In the genomic region with DNA sequence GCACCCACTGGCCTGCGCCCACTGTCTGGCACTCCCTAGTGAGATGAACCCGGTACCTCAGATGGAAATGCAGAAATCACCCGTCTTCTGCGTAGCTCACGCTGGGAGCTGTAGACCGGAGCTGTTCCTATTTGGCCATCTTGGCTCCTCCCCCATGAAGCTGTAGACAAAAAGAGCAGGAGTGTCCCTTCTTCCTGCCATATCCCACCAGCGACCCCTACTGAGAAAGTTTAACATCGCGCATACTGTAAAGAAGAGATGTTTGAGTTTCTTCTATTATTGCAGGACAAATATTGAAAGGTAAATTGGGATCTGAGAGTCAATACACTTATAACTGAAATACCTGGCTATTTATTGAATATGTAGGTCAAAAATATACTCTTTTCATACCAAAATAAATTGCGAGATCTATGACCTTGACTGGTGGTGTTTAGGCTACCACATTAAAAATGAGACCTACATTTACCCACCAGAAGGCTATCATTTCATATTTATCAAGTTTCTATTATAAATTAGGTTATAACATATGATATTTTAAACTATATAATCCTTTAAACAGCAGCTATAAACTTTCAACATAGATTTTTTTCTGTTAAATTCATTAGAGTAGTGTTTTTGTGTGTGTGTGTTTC, we compare ENCODE assay signal across 8 cellular contexts.
DNase-seq lines count a peak whose midpoint lies in the region; ATAC-seq, FAIRE-seq and TF ChIP-seq lines count a peak whose summit lies in the region.

No MANE protein-coding gene starts in this region.

- POLR2A ChIA-PET in Caco-2 (lab: Charles Lee): no interaction called here

- H3K79me2 ChIP-seq in astrocyte (ENCODE audit: insufficient read depth, low read length): no peaks in the 10 kb centered on the region

- H3K27ac Mint-ChIP-seq in Caco-2 (ENCODE audit: unreplicated experiment): no peak overlapping the region
- H3K27ac Mint-ChIP-seq in astrocyte (ENCODE audit: unreplicated experiment): peak overlapping the region; percentile 76

- H3K27me3 Mint-ChIP-seq in Caco-2 (ENCODE audit: insufficient read depth, unreplicated experiment) (no peaks in the 10 kb centered on the region), astrocyte (ENCODE audit: low read depth, unreplicated experiment) (no peaks in the 10 kb centered on the region)

- H3K27ac ChIP-seq in astrocyte (ENCODE audit: low read depth, low read length): no peak overlapping the region

- H3K27me3 ChIP-seq in Caco-2 (replicated peaks; ENCODE audit: control insufficient read depth, insufficient read depth, low read length) (no peaks in the 10 kb centered on the region), astrocyte (ENCODE audit: insufficient read depth, low read length) (no peaks in the 10 kb centered on the region), kidney epithelial cell (ENCODE audit: control insufficient read depth, insufficient read depth, low read length) (no peaks in the 10 kb centered on the region)

- H3K36me3 Mint-ChIP-seq in Caco-2 (ENCODE audit: insufficient read depth, unreplicated experiment) (no peaks in the 10 kb centered on the region), astrocyte (ENCODE audit: low read depth, unreplicated experiment) (no peaks in the 10 kb centered on the region)

- FAIRE-seq in astrocyte (lab: Jason Lieb, UNC): no peak

- ATAC-seq in GM21723 (IDR thresholded peaks at IDR 0.05; ENCODE audit: unreplicated experiment): no peak

- H3K9me3 ChIP-seq in Caco-2 (no peaks in the 10 kb centered on the region), astrocyte (ENCODE audit: insufficient read depth, low read depth, low read length) (no peaks in the 10 kb centered on the region)

- CTCF ChIA-PET in Caco-2 (lab: Charles Lee): interaction anchor here (1.0 kb wide), 1 partner anchor 192 kb away, joined by 3 read pairs; no protein-coding TSS in a partner anchor

- DNase-seq in Caco-2: peak; percentile 36 to 39
- peak; percentile 32 for DNase-seq in LoVo (ENCODE audit: low spot score)
- no peak for DNase-seq in astrocyte (ENCODE audit: low read depth)
- DNase-seq in kidney epithelial cell (ENCODE audit: low read depth): peak; percentile 19
- no peak for DNase-seq in mesenteric fat pad (ENCODE audit: low spot score)
- DNase-seq in activated CD8-positive, alpha-beta memory T cell treated with anti-CD3 and anti-CD28 coated beads, Interleukin-2, amount 50 U/mL, for 4 hours: no peak
- DNase-seq in SIG-M5 treated with dmso at 0.1 percent for 504 hours (lab: John Stamatoyannopoulos, UW; ENCODE audit: unreplicated experiment): no peak

- H3K9me3 Mint-ChIP-seq in Caco-2 (ENCODE audit: unreplicated experiment) (no peaks in the 10 kb centered on the region), astrocyte (ENCODE audit: unreplicated experiment) (peaks cover 3% of the 10 kb centered on the region)

- intact Hi-C loops in Caco-2 (cut with micrococcal nuclease; ENCODE audit: unreplicated experiment): loop anchor here (5.0 kb wide), 1 partner anchor 195 kb away; no protein-coding TSS in a partner anchor

- H2AFZ ChIP-seq in astrocyte (ENCODE audit: low read depth, low read length): no peak overlapping the region

- peak overlapping the region; percentile 56 for H3K4me3 Mint-ChIP-seq in Caco-2 (ENCODE audit: unreplicated experiment)
- H3K4me3 Mint-ChIP-seq in astrocyte (ENCODE audit: unreplicated experiment): peak overlapping the region; percentile 82

- H4K20me1 ChIP-seq in astrocyte (ENCODE audit: insufficient read depth, low read length): no peaks in the 10 kb centered on the region

- H3K9ac ChIP-seq in astrocyte (ENCODE audit: low read length): no peak overlapping the region

- no TSS peak for BruUV-seq in Caco-2 (replicated peaks; lab: Mats Ljungman, UMichigan)

- no peak overlapping the region for H3K4me3 ChIP-seq in Caco-2 (ENCODE audit: low read depth, low read length)
- H3K4me3 ChIP-seq in astrocyte (ENCODE audit: insufficient read depth, low read depth, low read length): no peak overlapping the region
- no peak overlapping the region for H3K4me3 ChIP-seq in kidney epithelial cell (ENCODE audit: low read depth, low read length)

- H3K4me1 ChIP-seq in Caco-2 (no peaks in the 10 kb centered on the region), astrocyte (ENCODE audit: insufficient read depth, low read length) (no peaks in the 10 kb centered on the region)

- TF ChIP-seq CTCF in Caco-2 (IDR thresholded peaks at IDR 0.05; ENCODE audit: insufficient read depth in 1 of 2, low read depth in 1 of 2, low read length in 1 of 2, severe bottlenecking in 1 of 2, unreplicated experiment in 1 of 2): peak in 1 of 2 experiments; percentile 14
- TF ChIP-seq CTCF in astrocyte (IDR thresholded peaks at IDR 0.05; ENCODE audit: insufficient read depth, low read depth, low read length): no peak
- TF ChIP-seq CTCF in kidney epithelial cell (IDR thresholded peaks at IDR 0.05; ENCODE audit: insufficient read depth, low read length, poor library complexity, severe bottlenecking): peak; percentile 34

- no peak overlapping the region for H3K4me2 ChIP-seq in astrocyte (ENCODE audit: low read length)

- H3K4me1 Mint-ChIP-seq in Caco-2 (ENCODE audit: low read depth, unreplicated experiment): no peaks in the 10 kb centered on the region
- no peaks in the 10 kb centered on the region for H3K4me1 Mint-ChIP-seq in astrocyte (ENCODE audit: low read depth, unreplicated experiment)

- H3K36me3 ChIP-seq in Caco-2 (ENCODE audit: control insufficient read depth, insufficient read depth, low read length) (no peaks in the 10 kb centered on the region), astrocyte (ENCODE audit: insufficient read depth, low read length) (no peaks in the 10 kb centered on the region), kidney epithelial cell (ENCODE audit: control insufficient read depth, insufficient read depth, low read length) (no peaks in the 10 kb centered on the region)

Comparison
In these comparisons a context has a peak if more than half of its experiments do, and no peak if none do; other contexts are left out.
1. DNase-seq: peak in Caco-2 (2 of 2), LoVo (single experiment) and kidney epithelial cell (single experiment); none in astrocyte (single experiment), mesenteric fat pad (single experiment), activated CD8-positive, alpha-beta memory T cell treated with anti-CD3 and anti-CD28 coated beads, Interleukin-2, amount 50 U/mL, for 4 hours (single experiment) and SIG-M5 treated with dmso at 0.1 percent for 504 hours (single experiment).